2 cellular contexts compared by ENCODE assay signal in genomic region chr1:197910120-197911110, GRCh38.
TF ChIP-seq lines count a peak whose summit lies in the region.

No MANE protein-coding gene starts in this region.

TF ChIP-seq in GM23338, 12 proteins besides CTCF, POLR2A, EP300 and RAD21:
- TF ChIP-seq EZH2phosphoT487 (IDR thresholded peaks at IDR 0.05; ENCODE audit: unreplicated experiment) (peak; percentile 98), EZH2 (IDR thresholded peaks at IDR 0.05; ENCODE audit: low read depth, unreplicated experiment) (peak; percentile 100), JUNB (IDR thresholded peaks at IDR 0.05; ENCODE audit: unreplicated experiment) (no peak)

TF ChIP-seq in K562, 482 proteins besides CTCF, POLR2A, EP300 and RAD21:
- TF ChIP-seq HMBOX1 (IDR thresholded peaks at IDR 0.05) = 0 out of 2 replicates have a peak, but pooled peaks have one; percentile 16
- no peak for TF ChIP-seq EZH2 (IDR thresholded peaks at IDR 0.05; ENCODE audit: borderline replicate concordance, low read depth, low read length)
- no peak for TF ChIP-seq CXXC5 (CRISPR knock-in tag; IDR thresholded peaks at IDR 0.05)
- no peak for TF ChIP-seq GTF2F1 (IDR thresholded peaks at IDR 0.05; ENCODE audit: low read depth, low read length)
- no peak for TF ChIP-seq TRIM25 (IDR thresholded peaks at IDR 0.05; ENCODE audit: borderline replicate concordance)
- no peak for TF ChIP-seq ZFP30 (CRISPR knock-in tag; IDR thresholded peaks at IDR 0.05; ENCODE audit: borderline replicate concordance)
